ENCODE assay signal across 1 cellular context in the genomic region with DNA sequence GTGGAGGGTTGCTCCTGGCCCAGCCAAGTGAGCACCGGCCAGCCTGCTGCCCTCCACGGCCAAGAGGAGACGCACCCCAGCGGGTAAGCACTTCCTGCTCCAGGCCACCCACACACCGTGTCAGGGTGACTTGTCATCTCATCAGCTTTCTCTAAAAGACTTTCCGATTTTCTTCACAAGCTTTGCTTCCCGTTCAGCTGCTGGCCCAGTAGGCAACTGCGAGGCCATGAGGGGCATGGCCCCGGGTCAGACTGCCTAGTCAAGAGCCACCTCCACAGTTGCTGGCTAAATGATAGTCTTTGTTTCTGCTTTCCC.
TF ChIP-seq lines count a peak whose summit lies in the region.

No MANE protein-coding gene starts in this region.

TF ChIP-seq in SK-N-SH, 30 proteins besides CTCF, POLR2A, EP300 and RAD21 (continued from another document):
- TF ChIP-seq, protein P1, sequence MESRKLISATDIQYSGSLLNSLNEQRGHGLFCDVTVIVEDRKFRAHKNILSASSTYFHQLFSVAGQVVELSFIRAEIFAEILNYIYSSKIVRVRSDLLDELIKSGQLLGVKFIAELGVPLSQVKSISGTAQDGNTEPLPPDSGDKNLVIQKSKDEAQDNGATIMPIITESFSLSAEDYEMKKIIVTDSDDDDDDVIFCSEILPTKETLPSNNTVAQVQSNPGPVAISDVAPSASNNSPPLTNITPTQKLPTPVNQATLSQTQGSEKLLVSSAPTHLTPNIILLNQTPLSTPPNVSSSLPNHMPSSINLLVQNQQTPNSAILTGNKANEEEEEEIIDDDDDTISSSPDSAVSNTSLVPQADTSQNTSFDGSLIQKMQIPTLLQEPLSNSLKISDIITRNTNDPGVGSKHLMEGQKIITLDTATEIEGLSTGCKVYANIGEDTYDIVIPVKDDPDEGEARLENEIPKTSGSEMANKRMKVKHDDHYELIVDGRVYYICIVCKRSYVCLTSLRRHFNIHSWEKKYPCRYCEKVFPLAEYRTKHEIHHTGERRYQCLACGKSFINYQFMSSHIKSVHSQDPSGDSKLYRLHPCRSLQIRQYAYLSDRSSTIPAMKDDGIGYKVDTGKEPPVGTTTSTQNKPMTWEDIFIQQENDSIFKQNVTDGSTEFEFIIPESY (IDR thresholded peaks at IDR 0.05; ENCODE audit: borderline replicate concordance, low read depth): no peak
- TF ChIP-seq JUND (IDR thresholded peaks at IDR 0.05): no peak
TF ChIP-seq in SK-N-SH: peak in this region for 0.
